Comparison of ENCODE assay signal across 8 cellular contexts in the genomic region with DNA sequence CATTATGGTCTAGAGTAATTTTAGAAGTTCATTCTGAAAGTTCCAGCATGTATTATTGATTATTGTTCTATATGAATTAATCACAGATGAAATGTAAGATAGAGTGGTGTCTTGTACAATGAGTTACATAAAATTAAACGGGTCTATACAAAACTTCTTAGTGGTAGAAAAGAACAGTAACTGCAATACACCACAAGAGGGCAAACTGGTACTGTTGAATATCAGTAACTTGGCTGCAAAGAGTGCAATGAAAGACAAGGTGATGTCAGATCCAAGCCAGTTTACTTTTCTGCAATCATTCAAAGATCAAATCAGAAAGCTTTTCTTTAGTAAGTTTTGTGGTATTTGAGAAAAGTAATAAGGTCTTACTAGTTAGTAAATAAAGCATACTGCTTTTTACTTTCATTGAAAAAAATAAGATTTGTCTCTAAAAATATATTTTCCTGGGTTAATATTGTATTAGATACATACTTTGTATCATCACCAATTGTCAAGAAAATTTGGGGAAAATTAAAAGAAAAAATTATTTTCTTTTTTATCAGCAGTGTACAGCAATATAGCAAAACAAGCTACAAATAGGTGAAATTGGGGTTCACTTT.
DNase-seq lines count a peak whose midpoint lies in the region; ATAC-seq and TF ChIP-seq lines count a peak whose summit lies in the region.

No MANE protein-coding gene starts in this region.

- H3K36me3 Mint-ChIP-seq in WTC11, result no peaks in the 10 kb centered on the region
- no peaks in the 10 kb centered on the region for H3K36me3 Mint-ChIP-seq in progenitor cell of endocrine pancreas (ENCODE audit: insufficient read depth)
- no peaks in the 10 kb centered on the region for H3K36me3 Mint-ChIP-seq in activated CD4-positive, alpha-beta memory T cell treated with anti-CD3 and anti-CD28 coated beads for 36 hours

- CTCF ChIA-PET in WTC11 (lab: Charles Lee), result interaction anchor here (0.7 kb wide), 2 partner anchors 10 to 245 kb away, joined by 3 read pairs; no protein-coding TSS in a partner anchor
- CTCF ChIA-PET in activated CD4-positive, alpha-beta memory T cell treated with anti-CD3 and anti-CD28 coated beads for 36 hours (lab: Charles Lee), result interaction anchor here (0.5 to 8.2 kb wide), 17 partner anchors 10 to 1201 kb away, joined by 3 to 99 read pairs (median 4); no protein-coding TSS in a partner anchor

- intact Hi-C loops in activated CD4-positive, alpha-beta memory T cell treated with anti-CD3 and anti-CD28 coated beads for 36 hours (cut with micrococcal nuclease), result loop anchor here (1.0 kb wide), 3 partner anchors 224 to 292 kb away; no protein-coding TSS in a partner anchor

- no peak overlapping the region for H3K4me3 Mint-ChIP-seq in WTC11
- H3K4me3 Mint-ChIP-seq in progenitor cell of endocrine pancreas (ENCODE audit: low read depth), result no peak overlapping the region
- no peak overlapping the region for H3K4me3 Mint-ChIP-seq in activated CD4-positive, alpha-beta memory T cell treated with anti-CD3 and anti-CD28 coated beads for 36 hours

- ATAC-seq in GM18519 (IDR thresholded peaks at IDR 0.05; ENCODE audit: low FRiP score, unreplicated experiment), result peak; percentile 95
- peak; percentile 93 for ATAC-seq in HG03039 (IDR thresholded peaks at IDR 0.05; ENCODE audit: unreplicated experiment)
- ATAC-seq in WTC11, result no peak

- POLR2A ChIA-PET in WTC11 (lab: Charles Lee), result no interaction called here
- POLR2A ChIA-PET in activated CD4-positive, alpha-beta memory T cell treated with anti-CD3 and anti-CD28 coated beads for 36 hours (lab: Charles Lee), result no interaction called here

- peaks cover 10% of the 10 kb centered on the region for H3K27me3 Mint-ChIP-seq in WTC11 (ENCODE audit: low read depth)
- no peaks in the 10 kb centered on the region for H3K27me3 Mint-ChIP-seq in progenitor cell of endocrine pancreas
- no peaks in the 10 kb centered on the region for H3K27me3 Mint-ChIP-seq in activated CD4-positive, alpha-beta memory T cell treated with anti-CD3 and anti-CD28 coated beads for 36 hours

- no peak overlapping the region for H3K27ac Mint-ChIP-seq in WTC11
- H3K27ac Mint-ChIP-seq in progenitor cell of endocrine pancreas, result no peak overlapping the region
- H3K27ac Mint-ChIP-seq in activated CD4-positive, alpha-beta memory T cell treated with anti-CD3 and anti-CD28 coated beads for 36 hours, result no peak overlapping the region

- no peaks in the 10 kb centered on the region for H3K4me1 Mint-ChIP-seq in WTC11
- H3K4me1 Mint-ChIP-seq in progenitor cell of endocrine pancreas (ENCODE audit: low read depth), result no peaks in the 10 kb centered on the region
- H3K4me1 Mint-ChIP-seq in activated CD4-positive, alpha-beta memory T cell treated with anti-CD3 and anti-CD28 coated beads for 36 hours (ENCODE audit: low read depth), result no peaks in the 10 kb centered on the region

- TF ChIP-seq CTCF in WTC11 (IDR thresholded peaks at IDR 0.05) (peak; percentile 62), progenitor cell of endocrine pancreas (IDR thresholded peaks at IDR 0.05; ENCODE audit: unreplicated experiment) (peak; percentile 85)

- H3K9me3 Mint-ChIP-seq in WTC11 (peaks cover 10% of the 10 kb centered on the region), progenitor cell of endocrine pancreas (ENCODE audit: low read depth) (no peaks in the 10 kb centered on the region)
- H3K9me3 Mint-ChIP-seq in activated CD4-positive, alpha-beta memory T cell treated with anti-CD3 and anti-CD28 coated beads for 36 hours, result no peaks in the 10 kb centered on the region

- peak; percentile 74 for DNase-seq in CD1c-positive myeloid dendritic cell (ENCODE audit: extremely low spot score)
- peak; percentile 47 for DNase-seq in NCI-H2107 (lab: John Stamatoyannopoulos, UW)
- DNase-seq in WTC11 (ENCODE audit: low spot score), result no peak
- peak; percentile 76 for DNase-seq in globus pallidus (ENCODE audit: low spot score)
- DNase-seq in progenitor cell of endocrine pancreas (ENCODE audit: low spot score, unreplicated experiment), result no peak
- DNase-seq in activated CD4-positive, alpha-beta memory T cell treated with anti-CD3 and anti-CD28 coated beads for 36 hours, result no peak

TF ChIP-seq in WTC11, 78 proteins besides CTCF, POLR2A, EP300 and RAD21 (continues in another document):
- no peak for TF ChIP-seq EMX1 (CRISPR knock-in tag; IDR thresholded peaks at IDR 0.05)
- TF ChIP-seq, protein P1, sequence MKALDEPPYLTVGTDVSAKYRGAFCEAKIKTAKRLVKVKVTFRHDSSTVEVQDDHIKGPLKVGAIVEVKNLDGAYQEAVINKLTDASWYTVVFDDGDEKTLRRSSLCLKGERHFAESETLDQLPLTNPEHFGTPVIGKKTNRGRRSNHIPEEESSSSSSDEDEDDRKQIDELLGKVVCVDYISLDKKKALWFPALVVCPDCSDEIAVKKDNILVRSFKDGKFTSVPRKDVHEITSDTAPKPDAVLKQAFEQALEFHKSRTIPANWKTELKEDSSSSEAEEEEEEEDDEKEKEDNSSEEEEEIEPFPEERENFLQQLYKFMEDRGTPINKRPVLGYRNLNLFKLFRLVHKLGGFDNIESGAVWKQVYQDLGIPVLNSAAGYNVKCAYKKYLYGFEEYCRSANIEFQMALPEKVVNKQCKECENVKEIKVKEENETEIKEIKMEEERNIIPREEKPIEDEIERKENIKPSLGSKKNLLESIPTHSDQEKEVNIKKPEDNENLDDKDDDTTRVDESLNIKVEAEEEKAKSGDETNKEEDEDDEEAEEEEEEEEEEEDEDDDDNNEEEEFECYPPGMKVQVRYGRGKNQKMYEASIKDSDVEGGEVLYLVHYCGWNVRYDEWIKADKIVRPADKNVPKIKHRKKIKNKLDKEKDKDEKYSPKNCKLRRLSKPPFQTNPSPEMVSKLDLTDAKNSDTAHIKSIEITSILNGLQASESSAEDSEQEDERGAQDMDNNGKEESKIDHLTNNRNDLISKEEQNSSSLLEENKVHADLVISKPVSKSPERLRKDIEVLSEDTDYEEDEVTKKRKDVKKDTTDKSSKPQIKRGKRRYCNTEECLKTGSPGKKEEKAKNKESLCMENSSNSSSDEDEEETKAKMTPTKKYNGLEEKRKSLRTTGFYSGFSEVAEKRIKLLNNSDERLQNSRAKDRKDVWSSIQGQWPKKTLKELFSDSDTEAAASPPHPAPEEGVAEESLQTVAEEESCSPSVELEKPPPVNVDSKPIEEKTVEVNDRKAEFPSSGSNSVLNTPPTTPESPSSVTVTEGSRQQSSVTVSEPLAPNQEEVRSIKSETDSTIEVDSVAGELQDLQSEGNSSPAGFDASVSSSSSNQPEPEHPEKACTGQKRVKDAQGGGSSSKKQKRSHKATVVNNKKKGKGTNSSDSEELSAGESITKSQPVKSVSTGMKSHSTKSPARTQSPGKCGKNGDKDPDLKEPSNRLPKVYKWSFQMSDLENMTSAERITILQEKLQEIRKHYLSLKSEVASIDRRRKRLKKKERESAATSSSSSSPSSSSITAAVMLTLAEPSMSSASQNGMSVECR (CRISPR knock-in tag; IDR thresholded peaks at IDR 0.05; ENCODE audit: borderline replicate concordance), result no peak
- no peak for TF ChIP-seq ZNF138 (CRISPR knock-in tag; conservative IDR thresholded peaks at IDR 0.05)
- TF ChIP-seq, protein P2, sequence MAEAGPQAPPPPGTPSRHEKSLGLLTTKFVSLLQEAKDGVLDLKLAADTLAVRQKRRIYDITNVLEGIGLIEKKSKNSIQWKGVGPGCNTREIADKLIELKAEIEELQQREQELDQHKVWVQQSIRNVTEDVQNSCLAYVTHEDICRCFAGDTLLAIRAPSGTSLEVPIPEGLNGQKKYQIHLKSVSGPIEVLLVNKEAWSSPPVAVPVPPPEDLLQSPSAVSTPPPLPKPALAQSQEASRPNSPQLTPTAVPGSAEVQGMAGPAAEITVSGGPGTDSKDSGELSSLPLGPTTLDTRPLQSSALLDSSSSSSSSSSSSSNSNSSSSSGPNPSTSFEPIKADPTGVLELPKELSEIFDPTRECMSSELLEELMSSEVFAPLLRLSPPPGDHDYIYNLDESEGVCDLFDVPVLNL (CRISPR knock-in tag; IDR thresholded peaks at IDR 0.05; ENCODE audit: borderline replicate concordance, low read depth), result no peak
- TF ChIP-seq, protein P3, sequence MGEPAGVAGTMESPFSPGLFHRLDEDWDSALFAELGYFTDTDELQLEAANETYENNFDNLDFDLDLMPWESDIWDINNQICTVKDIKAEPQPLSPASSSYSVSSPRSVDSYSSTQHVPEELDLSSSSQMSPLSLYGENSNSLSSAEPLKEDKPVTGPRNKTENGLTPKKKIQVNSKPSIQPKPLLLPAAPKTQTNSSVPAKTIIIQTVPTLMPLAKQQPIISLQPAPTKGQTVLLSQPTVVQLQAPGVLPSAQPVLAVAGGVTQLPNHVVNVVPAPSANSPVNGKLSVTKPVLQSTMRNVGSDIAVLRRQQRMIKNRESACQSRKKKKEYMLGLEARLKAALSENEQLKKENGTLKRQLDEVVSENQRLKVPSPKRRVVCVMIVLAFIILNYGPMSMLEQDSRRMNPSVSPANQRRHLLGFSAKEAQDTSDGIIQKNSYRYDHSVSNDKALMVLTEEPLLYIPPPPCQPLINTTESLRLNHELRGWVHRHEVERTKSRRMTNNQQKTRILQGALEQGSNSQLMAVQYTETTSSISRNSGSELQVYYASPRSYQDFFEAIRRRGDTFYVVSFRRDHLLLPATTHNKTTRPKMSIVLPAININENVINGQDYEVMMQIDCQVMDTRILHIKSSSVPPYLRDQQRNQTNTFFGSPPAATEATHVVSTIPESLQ (CRISPR knock-in tag; IDR thresholded peaks at IDR 0.05), result no peak
- TF ChIP-seq NR1H2 (CRISPR knock-in tag; IDR thresholded peaks at IDR 0.05), result no peak
- TF ChIP-seq, protein P4, sequence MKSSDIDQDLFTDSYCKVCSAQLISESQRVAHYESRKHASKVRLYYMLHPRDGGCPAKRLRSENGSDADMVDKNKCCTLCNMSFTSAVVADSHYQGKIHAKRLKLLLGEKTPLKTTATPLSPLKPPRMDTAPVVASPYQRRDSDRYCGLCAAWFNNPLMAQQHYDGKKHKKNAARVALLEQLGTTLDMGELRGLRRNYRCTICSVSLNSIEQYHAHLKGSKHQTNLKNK (CRISPR knock-in tag; IDR thresholded peaks at IDR 0.05), result no peak
- TF ChIP-seq, protein P5, sequence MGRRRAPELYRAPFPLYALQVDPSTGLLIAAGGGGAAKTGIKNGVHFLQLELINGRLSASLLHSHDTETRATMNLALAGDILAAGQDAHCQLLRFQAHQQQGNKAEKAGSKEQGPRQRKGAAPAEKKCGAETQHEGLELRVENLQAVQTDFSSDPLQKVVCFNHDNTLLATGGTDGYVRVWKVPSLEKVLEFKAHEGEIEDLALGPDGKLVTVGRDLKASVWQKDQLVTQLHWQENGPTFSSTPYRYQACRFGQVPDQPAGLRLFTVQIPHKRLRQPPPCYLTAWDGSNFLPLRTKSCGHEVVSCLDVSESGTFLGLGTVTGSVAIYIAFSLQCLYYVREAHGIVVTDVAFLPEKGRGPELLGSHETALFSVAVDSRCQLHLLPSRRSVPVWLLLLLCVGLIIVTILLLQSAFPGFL (CRISPR knock-in tag; IDR thresholded peaks at IDR 0.05; ENCODE audit: borderline replicate concordance), result no peak
- TF ChIP-seq NFE2L1 (CRISPR knock-in tag; IDR thresholded peaks at IDR 0.05), result no peak

Comparison
In these comparisons a context has a peak if more than half of its experiments do, and no peak if none do; other contexts are left out.
1. DNase-seq: peak in CD1c-positive myeloid dendritic cell (single experiment), NCI-H2107 (single experiment) and globus pallidus (single experiment); none in WTC11 (single experiment), progenitor cell of endocrine pancreas (single experiment) and activated CD4-positive, alpha-beta memory T cell treated with anti-CD3 and anti-CD28 coated beads for 36 hours (single experiment).